1 cellular context compared by ENCODE assay signal in the genomic region with DNA sequence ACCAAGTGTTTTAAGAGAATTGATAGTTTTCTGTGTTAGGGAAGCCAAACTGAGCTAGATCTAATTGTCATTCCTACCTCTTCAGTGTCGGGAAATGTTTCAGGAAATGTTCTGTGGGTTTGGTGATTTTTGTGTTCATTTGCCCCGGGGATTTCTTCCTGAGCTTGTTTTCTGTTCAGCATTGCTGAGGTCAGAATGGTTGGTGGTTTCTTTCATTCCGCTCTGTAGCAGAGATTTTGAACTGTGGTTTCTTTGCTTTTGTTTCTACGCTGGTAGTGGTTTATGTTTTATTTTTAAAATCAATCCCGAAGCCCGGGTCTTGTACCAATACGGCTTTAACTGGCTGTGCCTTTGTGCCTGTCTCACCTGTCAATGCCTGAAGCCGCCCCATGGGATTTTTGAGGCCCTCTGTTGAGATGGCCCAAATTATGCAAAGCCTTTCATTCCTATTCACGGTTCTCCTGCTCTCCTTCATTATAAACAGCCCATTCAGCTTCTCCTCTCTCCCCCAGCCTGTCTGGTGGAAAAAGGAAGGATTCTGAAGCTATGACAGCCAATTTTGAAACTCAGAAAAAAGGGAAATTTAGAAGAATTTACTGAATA.
TF ChIP-seq lines count a peak whose summit lies in the region.

No MANE protein-coding gene starts in this region.

TF ChIP-seq in H1, 55 proteins besides CTCF, POLR2A, EP300 and RAD21 (continued from another document):
- TF ChIP-seq, protein P1, sequence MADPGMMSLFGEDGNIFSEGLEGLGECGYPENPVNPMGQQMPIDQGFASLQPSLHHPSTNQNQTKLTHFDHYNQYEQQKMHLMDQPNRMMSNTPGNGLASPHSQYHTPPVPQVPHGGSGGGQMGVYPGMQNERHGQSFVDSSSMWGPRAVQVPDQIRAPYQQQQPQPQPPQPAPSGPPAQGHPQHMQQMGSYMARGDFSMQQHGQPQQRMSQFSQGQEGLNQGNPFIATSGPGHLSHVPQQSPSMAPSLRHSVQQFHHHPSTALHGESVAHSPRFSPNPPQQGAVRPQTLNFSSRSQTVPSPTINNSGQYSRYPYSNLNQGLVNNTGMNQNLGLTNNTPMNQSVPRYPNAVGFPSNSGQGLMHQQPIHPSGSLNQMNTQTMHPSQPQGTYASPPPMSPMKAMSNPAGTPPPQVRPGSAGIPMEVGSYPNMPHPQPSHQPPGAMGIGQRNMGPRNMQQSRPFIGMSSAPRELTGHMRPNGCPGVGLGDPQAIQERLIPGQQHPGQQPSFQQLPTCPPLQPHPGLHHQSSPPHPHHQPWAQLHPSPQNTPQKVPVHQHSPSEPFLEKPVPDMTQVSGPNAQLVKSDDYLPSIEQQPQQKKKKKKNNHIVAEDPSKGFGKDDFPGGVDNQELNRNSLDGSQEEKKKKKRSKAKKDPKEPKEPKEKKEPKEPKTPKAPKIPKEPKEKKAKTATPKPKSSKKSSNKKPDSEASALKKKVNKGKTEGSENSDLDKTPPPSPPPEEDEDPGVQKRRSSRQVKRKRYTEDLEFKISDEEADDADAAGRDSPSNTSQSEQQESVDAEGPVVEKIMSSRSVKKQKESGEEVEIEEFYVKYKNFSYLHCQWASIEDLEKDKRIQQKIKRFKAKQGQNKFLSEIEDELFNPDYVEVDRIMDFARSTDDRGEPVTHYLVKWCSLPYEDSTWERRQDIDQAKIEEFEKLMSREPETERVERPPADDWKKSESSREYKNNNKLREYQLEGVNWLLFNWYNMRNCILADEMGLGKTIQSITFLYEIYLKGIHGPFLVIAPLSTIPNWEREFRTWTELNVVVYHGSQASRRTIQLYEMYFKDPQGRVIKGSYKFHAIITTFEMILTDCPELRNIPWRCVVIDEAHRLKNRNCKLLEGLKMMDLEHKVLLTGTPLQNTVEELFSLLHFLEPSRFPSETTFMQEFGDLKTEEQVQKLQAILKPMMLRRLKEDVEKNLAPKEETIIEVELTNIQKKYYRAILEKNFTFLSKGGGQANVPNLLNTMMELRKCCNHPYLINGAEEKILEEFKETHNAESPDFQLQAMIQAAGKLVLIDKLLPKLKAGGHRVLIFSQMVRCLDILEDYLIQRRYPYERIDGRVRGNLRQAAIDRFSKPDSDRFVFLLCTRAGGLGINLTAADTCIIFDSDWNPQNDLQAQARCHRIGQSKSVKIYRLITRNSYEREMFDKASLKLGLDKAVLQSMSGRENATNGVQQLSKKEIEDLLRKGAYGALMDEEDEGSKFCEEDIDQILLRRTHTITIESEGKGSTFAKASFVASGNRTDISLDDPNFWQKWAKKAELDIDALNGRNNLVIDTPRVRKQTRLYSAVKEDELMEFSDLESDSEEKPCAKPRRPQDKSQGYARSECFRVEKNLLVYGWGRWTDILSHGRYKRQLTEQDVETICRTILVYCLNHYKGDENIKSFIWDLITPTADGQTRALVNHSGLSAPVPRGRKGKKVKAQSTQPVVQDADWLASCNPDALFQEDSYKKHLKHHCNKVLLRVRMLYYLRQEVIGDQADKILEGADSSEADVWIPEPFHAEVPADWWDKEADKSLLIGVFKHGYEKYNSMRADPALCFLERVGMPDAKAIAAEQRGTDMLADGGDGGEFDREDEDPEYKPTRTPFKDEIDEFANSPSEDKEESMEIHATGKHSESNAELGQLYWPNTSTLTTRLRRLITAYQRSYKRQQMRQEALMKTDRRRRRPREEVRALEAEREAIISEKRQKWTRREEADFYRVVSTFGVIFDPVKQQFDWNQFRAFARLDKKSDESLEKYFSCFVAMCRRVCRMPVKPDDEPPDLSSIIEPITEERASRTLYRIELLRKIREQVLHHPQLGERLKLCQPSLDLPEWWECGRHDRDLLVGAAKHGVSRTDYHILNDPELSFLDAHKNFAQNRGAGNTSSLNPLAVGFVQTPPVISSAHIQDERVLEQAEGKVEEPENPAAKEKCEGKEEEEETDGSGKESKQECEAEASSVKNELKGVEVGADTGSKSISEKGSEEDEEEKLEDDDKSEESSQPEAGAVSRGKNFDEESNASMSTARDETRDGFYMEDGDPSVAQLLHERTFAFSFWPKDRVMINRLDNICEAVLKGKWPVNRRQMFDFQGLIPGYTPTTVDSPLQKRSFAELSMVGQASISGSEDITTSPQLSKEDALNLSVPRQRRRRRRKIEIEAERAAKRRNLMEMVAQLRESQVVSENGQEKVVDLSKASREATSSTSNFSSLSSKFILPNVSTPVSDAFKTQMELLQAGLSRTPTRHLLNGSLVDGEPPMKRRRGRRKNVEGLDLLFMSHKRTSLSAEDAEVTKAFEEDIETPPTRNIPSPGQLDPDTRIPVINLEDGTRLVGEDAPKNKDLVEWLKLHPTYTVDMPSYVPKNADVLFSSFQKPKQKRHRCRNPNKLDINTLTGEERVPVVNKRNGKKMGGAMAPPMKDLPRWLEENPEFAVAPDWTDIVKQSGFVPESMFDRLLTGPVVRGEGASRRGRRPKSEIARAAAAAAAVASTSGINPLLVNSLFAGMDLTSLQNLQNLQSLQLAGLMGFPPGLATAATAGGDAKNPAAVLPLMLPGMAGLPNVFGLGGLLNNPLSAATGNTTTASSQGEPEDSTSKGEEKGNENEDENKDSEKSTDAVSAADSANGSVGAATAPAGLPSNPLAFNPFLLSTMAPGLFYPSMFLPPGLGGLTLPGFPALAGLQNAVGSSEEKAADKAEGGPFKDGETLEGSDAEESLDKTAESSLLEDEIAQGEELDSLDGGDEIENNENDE (IDR thresholded peaks at IDR 0.05; ENCODE audit: insufficient replicate concordance, low read length), result no peak
- TF ChIP-seq SIN3A (conservative IDR thresholded peaks at IDR 0.05 in 1 of 2, IDR thresholded peaks at IDR 0.05 in 1 of 2; ENCODE audit: low read depth in 1 of 2, low read length in 2 of 2), result no peak
- TF ChIP-seq CBX8 (IDR thresholded peaks at IDR 0.05; ENCODE audit: borderline replicate concordance, low read depth, low read length), result no peak
- TF ChIP-seq NRF1 (IDR thresholded peaks at IDR 0.05; ENCODE audit: low read depth, low read length), result no peak
